ENCODE assay signal across 14 cellular contexts in genomic region chr2:97688062-97688827, GRCh38. TPM values are rescaled to one million over a fixed set of nuclear protein-coding genes. Genes with fewer than 3 reads are reported as not detected.
DNase-seq lines count a peak whose midpoint lies in the region; ATAC-seq and TF ChIP-seq lines count a peak whose summit lies in the region.
"Had no signal": no experiment of that assay in that cellular context is flagged by ENCODE, and none has a peak within 500 bp of the region (broad histone marks: within the 10 kb centered on the region; RNA-seq: fewer than 3 reads in every experiment).

No MANE protein-coding gene starts in this region.

- no peak overlapping the region for H3K4me3 ChIP-seq in effector memory CD4-positive, alpha-beta T cell (ENCODE audit: insufficient read depth, low read depth, low read length, poor library complexity, severe bottlenecking)
- H3K4me3 ChIP-seq: body of pancreas, psoas muscle had no signal

- H3K4me1 ChIP-seq in foreskin keratinocyte = no peaks in the 10 kb centered on the region
- no peaks in the 10 kb centered on the region for H3K4me1 ChIP-seq in effector memory CD4-positive, alpha-beta T cell (ENCODE audit: control insufficient read depth, insufficient read depth, low read length, poor library complexity, severe bottlenecking)
- H3K4me1 ChIP-seq: body of pancreas, psoas muscle had no signal

- no peaks in the 10 kb centered on the region for H3K9me3 ChIP-seq in effector memory CD4-positive, alpha-beta T cell (ENCODE audit: control insufficient read depth, low read length)
- H3K9me3 ChIP-seq: body of pancreas, psoas muscle had no signal

- intact Hi-C loops in left ventricle myocardium superior (cut with micrococcal nuclease) = no loop called here

- no peaks in the 10 kb centered on the region for H3K27me3 ChIP-seq in foreskin keratinocyte
- H3K27me3 ChIP-seq in effector memory CD4-positive, alpha-beta T cell (replicated peaks; ENCODE audit: control insufficient read depth, insufficient read depth, low read length, poor library complexity, severe bottlenecking) = no peaks in the 10 kb centered on the region
- H3K27me3 ChIP-seq: body of pancreas had no signal

- H3K36me3 ChIP-seq in effector memory CD4-positive, alpha-beta T cell (ENCODE audit: control insufficient read depth, insufficient read depth, low read length) = no peaks in the 10 kb centered on the region

- ATAC-seq in GM19463 (IDR thresholded peaks at IDR 0.05; ENCODE audit: unreplicated experiment) (peak; percentile 73), foreskin keratinocyte (peak; percentile 46), left ventricle myocardium superior (no peak), HG03095 (IDR thresholded peaks at IDR 0.05; ENCODE audit: unreplicated experiment) (no peak)
- ATAC-seq: body of pancreas, psoas muscle had no signal

- no peak overlapping the region for H3K27ac ChIP-seq in foreskin keratinocyte
- H3K27ac ChIP-seq in effector memory CD4-positive, alpha-beta T cell (ENCODE audit: insufficient read depth, low read length, poor library complexity, severe bottlenecking) = no peak overlapping the region
- H3K27ac ChIP-seq: body of pancreas, psoas muscle had no signal

- DNase-seq in ELR (ENCODE audit: low read depth) (peak; percentile 30), SW480 (ENCODE audit: low spot score) (peak; percentile 55), foreskin keratinocyte (peak in 1 of 2 donors; percentile 46), left ventricle myocardium superior (no peak), NCI-H226 (no peak)
- DNase-seq in effector memory CD4-positive, alpha-beta T cell = no peak
- DNase-seq: body of pancreas, HCEC 1CT, NCI-H187, NCI-H526, psoas muscle, SIG-M5 had no signal

- no peak for TF ChIP-seq CTCF in foreskin keratinocyte (conservative IDR thresholded peaks at IDR 0.05)

RNA-seq across cellular contexts. Expression of gene C2orf92, which starts 18.7 kb away (rescaled TPM):
- total RNA-seq in foreskin keratinocyte = 0.58 and 0.71 TPM in 2 replicates
- 0.24 and 0.40 TPM in 2 replicates for polyA plus RNA-seq in foreskin keratinocyte
- 2.3 TPM for total RNA-seq in left ventricle myocardium superior

RNA-seq across cellular contexts. Expression of gene ACTR1B, which starts 24.4 kb away (rescaled TPM):
- total RNA-seq in foreskin keratinocyte = 57.8 and 59.1 TPM in 2 replicates
- polyA plus RNA-seq in foreskin keratinocyte = 52.7 and 54.0 TPM in 2 replicates
- 60.1 TPM for total RNA-seq in left ventricle myocardium superior

RNA-seq across cellular contexts. Expression of gene ZAP70, which starts 25.1 kb away (rescaled TPM):
- total RNA-seq in foreskin keratinocyte (not detected in 2 replicates), left ventricle myocardium superior (1.7 TPM)
- polyA plus RNA-seq in foreskin keratinocyte = 0.01 TPM in 1 of 2 replicates, not detected in the other

RNA-seq across cellular contexts. Expression of gene COX5B, which starts 42.4 kb away (rescaled TPM):
- total RNA-seq in foreskin keratinocyte (225 and 247 TPM in 2 replicates), left ventricle myocardium superior (1,390 TPM)
- 368 and 387 TPM in 2 replicates for polyA plus RNA-seq in foreskin keratinocyte

Comparison
In these comparisons a context has a peak if more than half of its experiments do, and no peak if none do; other contexts are left out.
1. DNase-seq: peak in ELR (single experiment) and SW480 (single experiment); none in left ventricle myocardium superior (single experiment), effector memory CD4-positive, alpha-beta T cell (0 of 3) and NCI-H226 (single experiment).
2. ATAC-seq: peak in GM19463 (single experiment) and foreskin keratinocyte (single experiment); none in left ventricle myocardium superior (single experiment) and HG03095 (single experiment).